Comparison of ENCODE assay signal across 8 cellular contexts in genomic region chr2:28716265-28716865, GRCh38. TPM values are rescaled to one million over a fixed set of nuclear protein-coding genes. Genes with fewer than 3 reads are reported as not detected.
DNase-seq lines count a peak whose midpoint lies in the region; ATAC-seq lines count a peak whose summit lies in the region.

No MANE protein-coding gene starts in this region.

- in situ Hi-C loops in Caki2 (cut with HindIII; ENCODE audit: low pct_unique_long_range_greater_than_20kb, low sequenced_read_pairs) = no loop called here

- no peak for ATAC-seq in GM19467 (IDR thresholded peaks at IDR 0.05; ENCODE audit: unreplicated experiment)

- H3K36me3 Mint-ChIP-seq in activated naive CD4-positive, alpha-beta T cell treated with anti-CD3 and anti-CD28 coated beads, Interleukin-2, amount 10 ng/mL, durations not matched to agents 7 days and 5 days = no peaks in the 10 kb centered on the region

- H3K4me1 ChIP-seq in neuron (ENCODE audit: insufficient read depth, low read length) = peaks cover 18% of the 10 kb centered on the region

- no peaks in the 10 kb centered on the region for H3K27me3 ChIP-seq in neuron (ENCODE audit: insufficient read depth, low read length)

- no peak overlapping the region for H3K27ac Mint-ChIP-seq in activated naive CD4-positive, alpha-beta T cell treated with anti-CD3 and anti-CD28 coated beads, Interleukin-2, amount 10 ng/mL, durations not matched to agents 7 days and 5 days

- H3K9me3 ChIP-seq in neuron (ENCODE audit: low read length) = peaks cover 1% of the 10 kb centered on the region

- H3K36me3 ChIP-seq in neuron (ENCODE audit: insufficient read depth, low read length) = no peaks in the 10 kb centered on the region

- no peak overlapping the region for H3K4me3 ChIP-seq in neuron (ENCODE audit: low read length)

- H3K4me3 Mint-ChIP-seq in activated naive CD4-positive, alpha-beta T cell treated with anti-CD3 and anti-CD28 coated beads, Interleukin-2, amount 10 ng/mL, durations not matched to agents 7 days and 5 days = no peak overlapping the region

- peaks cover 8% of the 10 kb centered on the region for H3K4me1 Mint-ChIP-seq in activated naive CD4-positive, alpha-beta T cell treated with anti-CD3 and anti-CD28 coated beads, Interleukin-2, amount 10 ng/mL, durations not matched to agents 7 days and 5 days

- peaks cover 4% of the 10 kb centered on the region for H3K27me3 Mint-ChIP-seq in activated naive CD4-positive, alpha-beta T cell treated with anti-CD3 and anti-CD28 coated beads, Interleukin-2, amount 10 ng/mL, durations not matched to agents 7 days and 5 days

- H3K9me3 Mint-ChIP-seq in activated naive CD4-positive, alpha-beta T cell treated with anti-CD3 and anti-CD28 coated beads, Interleukin-2, amount 10 ng/mL, durations not matched to agents 7 days and 5 days = no peaks in the 10 kb centered on the region

- CTCF ChIA-PET in activated naive CD4-positive, alpha-beta T cell treated with anti-CD3 and anti-CD28 coated beads, Interleukin-2, amount 10 ng/mL, durations not matched to agents 7 days and 5 days (lab: Charles Lee) = no interaction called here

- peak overlapping the region; percentile 1 for H2AFZ ChIP-seq in neuron (ENCODE audit: low read depth, low read length)

- DNase-seq in Caki2 (ENCODE audit: low read depth) (peak; percentile 96), HT1080 (ENCODE audit: low read depth) (peak; percentile 88), SIG-M5 treated with dmso at 0.1 percent for 504 hours (lab: John Stamatoyannopoulos, UW; ENCODE audit: unreplicated experiment) (peak; percentile 97), fibroblast of gingiva (ENCODE audit: low read depth) (peak; percentile 93), UCSD-AML1 (lab: John Stamatoyannopoulos, UW; ENCODE audit: unreplicated experiment) (no peak)
- DNase-seq in activated naive CD4-positive, alpha-beta T cell treated with anti-CD3 and anti-CD28 coated beads, Interleukin-2, amount 10 ng/mL, durations not matched to agents 7 days and 5 days = no peak

RNA-seq across cellular contexts. Expression of gene PPP1CB, which starts 35.3 kb away (rescaled TPM):
- 113 and 127 TPM in 2 replicates for total RNA-seq in Caki2 (2014; rRNA removed; shearing (Covaris generic); ENCODE audit: low replicate concordance)
- 73.5 and 113 TPM in 2 replicates for total RNA-seq in HT1080 (2014; rRNA removed; shearing (Covaris generic))
- polyA plus RNA-seq in HT1080 (2015; cell fraction: cytosol; rRNA removed) = 92.4 and 117 TPM in 2 replicates
- 92.9 and 116 TPM in 2 replicates for polyA plus RNA-seq in HT1080 (2015; cell fraction: nucleus; rRNA removed)

Comparison
In these comparisons a context has a peak if more than half of its experiments do, and no peak if none do; other contexts are left out.
1. DNase-seq: peak in Caki2 (single experiment), HT1080 (single experiment), SIG-M5 treated with dmso at 0.1 percent for 504 hours (single experiment) and fibroblast of gingiva (single experiment); none in activated naive CD4-positive, alpha-beta T cell treated with anti-CD3 and anti-CD28 coated beads, Interleukin-2, amount 10 ng/mL, durations not matched to agents 7 days and 5 days (single experiment) and UCSD-AML1 (single experiment).